12 cellular contexts compared by ENCODE assay signal in genomic region chr19:6069268-6069771, GRCh38. TPM values are rescaled to one million over a fixed set of nuclear protein-coding genes. Genes with fewer than 3 reads are reported as not detected.
DNase-seq lines count a peak whose midpoint lies in the region; ATAC-seq and TF ChIP-seq lines count a peak whose summit lies in the region.
"Had no signal": no experiment of that assay in that cellular context is flagged by ENCODE, and none has a peak within 500 bp of the region (broad histone marks: within the 10 kb centered on the region; RNA-seq: fewer than 3 reads in every experiment).

No MANE protein-coding gene starts in this region.

- H3K4me2 ChIP-seq in BLaER1 treated with 17β-estradiol and CSF1 and Interleukin-3, amounts not matched to agents 10 nM and 100 nM: peak overlapping the region in 8 of 11 experiments; percentile 6 to 91 (median 84); a peak in 14 of 22 replicates
- H3K4me2 ChIP-seq: hepatocyte had no signal

- H3K27ac Mint-ChIP-seq in activated naive CD8-positive, alpha-beta T cell treated with anti-CD3 and anti-CD28 coated beads, Interleukin-2, amount 50 U/mL, for 24 hours: peak overlapping the region; percentile 67
- H3K27ac Mint-ChIP-seq in natural killer cell: peak overlapping the region; percentile 63 to 89

- peak overlapping the region in 6 of 11 experiments; percentile 75 to 89 (median 84); a peak in 6 of 22 replicates for H3K27ac ChIP-seq in BLaER1 treated with 17β-estradiol and CSF1 and Interleukin-3, amounts not matched to agents 10 nM and 100 nM
- H3K27ac ChIP-seq in HEK293 (ENCODE audit: extremely low read depth, low read depth, low read length) (no peak overlapping the region), foreskin keratinocyte (no peak overlapping the region)
- H3K27ac ChIP-seq: C4-2B, hepatocyte had no signal

- DNase-seq in activated naive CD8-positive, alpha-beta T cell treated with anti-CD3 and anti-CD28 coated beads, Interleukin-2, amount 50 U/mL, for 24 hours: no peak
- DNase-seq in natural killer cell: no peak
- no peak for DNase-seq in GM03348 (ENCODE audit: low spot score)
- DNase-seq in D341Med (ENCODE audit: low spot score): no peak
- no peak for DNase-seq in foreskin keratinocyte
- DNase-seq in cerebellar nuclear complex (lab: John Stamatoyannopoulos, UW): no peak
- DNase-seq: mesenchymal stem cell, NCI-H1436 treated with DMSO at 0.1 percent for 48 hours had no signal

- CTCF ChIA-PET in HEK293 (lab: Yijun Ruan, JAX): interaction anchor here (1.0 kb wide), 3 partner anchors 9 to 23 kb away, joined by 3 to 6 read pairs (median 3); no protein-coding TSS in a partner anchor

- no peaks in the 10 kb centered on the region for H3K9me3 ChIP-seq in BLaER1 treated with 17β-estradiol and CSF1 and Interleukin-3, amounts not matched to agents 10 nM and 100 nM (replicated peaks in 1 of 11)
- no peaks in the 10 kb centered on the region for H3K9me3 ChIP-seq in HEK293 (ENCODE audit: control insufficient read depth, insufficient read depth, low read depth, low read length)

- H3K27me3 Mint-ChIP-seq in activated naive CD8-positive, alpha-beta T cell treated with anti-CD3 and anti-CD28 coated beads, Interleukin-2, amount 50 U/mL, for 24 hours: peaks cover 3% of the 10 kb centered on the region
- peaks cover 6 to 16% of the 10 kb centered on the region in 2 donors for H3K27me3 Mint-ChIP-seq in natural killer cell (ENCODE audit: low read depth in 2 of 2)

- H3K36me3 Mint-ChIP-seq in activated naive CD8-positive, alpha-beta T cell treated with anti-CD3 and anti-CD28 coated beads, Interleukin-2, amount 50 U/mL, for 24 hours (ENCODE audit: low read depth): no peaks in the 10 kb centered on the region
- peaks cover 6% of the 10 kb centered on the region for H3K36me3 Mint-ChIP-seq in natural killer cell

- peaks cover 4% of the 10 kb centered on the region for H3K9me3 Mint-ChIP-seq in activated naive CD8-positive, alpha-beta T cell treated with anti-CD3 and anti-CD28 coated beads, Interleukin-2, amount 50 U/mL, for 24 hours
- H3K9me3 Mint-ChIP-seq in natural killer cell: peaks cover 0 to 2% of the 10 kb centered on the region in 2 donors

- H3K4me3 ChIP-seq in BLaER1 treated with 17β-estradiol and CSF1 and Interleukin-3, amounts not matched to agents 10 nM and 100 nM: no peak overlapping the region
- H3K4me3 ChIP-seq in HEK293 (ENCODE audit: low read depth, low read length): no peak overlapping the region
- H3K4me3 ChIP-seq: hepatocyte had no signal

- intact Hi-C loops in natural killer cell (cut with micrococcal nuclease): loop anchor here (5.0 kb wide), 1 partner anchor 43 kb away; the partner anchor contains the start of gene RFX2

- no peaks in the 10 kb centered on the region for H3K27me3 ChIP-seq in BLaER1 treated with 17β-estradiol and CSF1 and Interleukin-3, amounts not matched to agents 10 nM and 100 nM
- H3K27me3 ChIP-seq in foreskin keratinocyte: no peaks in the 10 kb centered on the region
- H3K27me3 ChIP-seq: hepatocyte had no signal

- ATAC-seq in activated naive CD8-positive, alpha-beta T cell treated with anti-CD3 and anti-CD28 coated beads, Interleukin-2, amount 50 U/mL, for 24 hours: peak; percentile 60
- peak; percentile 50 to 72 (median 51) for ATAC-seq in natural killer cell
- no peak for ATAC-seq in foreskin keratinocyte

- peak overlapping the region; percentile 12 for H3K4me3 Mint-ChIP-seq in activated naive CD8-positive, alpha-beta T cell treated with anti-CD3 and anti-CD28 coated beads, Interleukin-2, amount 50 U/mL, for 24 hours
- peak overlapping the region; percentile 25 for H3K4me3 Mint-ChIP-seq in natural killer cell

- H4K20me1 ChIP-seq in BLaER1 treated with 17β-estradiol and CSF1 and Interleukin-3, amounts not matched to agents 10 nM and 100 nM: no peaks in the 10 kb centered on the region

- peaks cover 43% of the 10 kb centered on the region for H3K4me1 Mint-ChIP-seq in activated naive CD8-positive, alpha-beta T cell treated with anti-CD3 and anti-CD28 coated beads, Interleukin-2, amount 50 U/mL, for 24 hours
- H3K4me1 Mint-ChIP-seq in natural killer cell: peaks cover 28 to 39% of the 10 kb centered on the region in 2 donors

- no peaks in the 10 kb centered on the region for H3K36me3 ChIP-seq in BLaER1 treated with 17β-estradiol and CSF1 and Interleukin-3, amounts not matched to agents 10 nM and 100 nM
- H3K36me3 ChIP-seq in HEK293 (ENCODE audit: control insufficient read depth in 2 of 2, insufficient read depth in 1 of 2, low read length in 2 of 2): no peaks in the 10 kb centered on the region

- TF ChIP-seq CTCF in HEK293 (tag by site-specific recombination; IDR thresholded peaks at IDR 0.05) (no peak), natural killer cell (IDR thresholded peaks at IDR 0.05) (no peak), foreskin keratinocyte (conservative IDR thresholded peaks at IDR 0.05) (no peak)

- POLR2A ChIA-PET in HEK293 (lab: Yijun Ruan, JAX): no interaction called here

- H3K4me1 ChIP-seq in BLaER1 treated with 17β-estradiol and CSF1 and Interleukin-3, amounts not matched to agents 10 nM and 100 nM: peaks cover 36 to 63% (median 48%) of the 10 kb centered on the region in 10 experiments
- H3K4me1 ChIP-seq in HEK293 (ENCODE audit: control insufficient read depth, insufficient read depth, low read length): peaks cover 5% of the 10 kb centered on the region; the same call in 1 of the 2 replicates
- H3K4me1 ChIP-seq in foreskin keratinocyte: peaks cover 32% of the 10 kb centered on the region

- no peak overlapping the region for H3K9ac ChIP-seq in BLaER1 treated with 17β-estradiol and CSF1 and Interleukin-3, amounts not matched to agents 10 nM and 100 nM

TF ChIP-seq in HEK293, 187 proteins besides CTCF, POLR2A, EP300 and RAD21:
- TF ChIP-seq SP2 (tag by site-specific recombination; IDR thresholded peaks at IDR 0.05): no peak
- no peak for TF ChIP-seq ZNF239 (tag by site-specific recombination; IDR thresholded peaks at IDR 0.05)
- no peak for TF ChIP-seq HOXC10 (CRISPR knock-in tag; IDR thresholded peaks at IDR 0.05)
- TF ChIP-seq ZNF140 (tag by site-specific recombination; IDR thresholded peaks at IDR 0.05): no peak
- no peak for TF ChIP-seq ZNF670 (tag by site-specific recombination; IDR thresholded peaks at IDR 0.05; ENCODE audit: low read depth)
- TF ChIP-seq YY1 (tag by site-specific recombination; IDR thresholded peaks at IDR 0.05): no peak
- TF ChIP-seq INSM2 (tag by site-specific recombination; IDR thresholded peaks at IDR 0.05): no peak
- peak; percentile 99; the same call in 1 of the 2 replicates for TF ChIP-seq ZSCAN30 (tag by site-specific recombination; IDR thresholded peaks at IDR 0.05)

RNA-seq across cellular contexts. Expression of gene RFX2, which starts 41.0 kb away (rescaled TPM):
- total RNA-seq in natural killer cell (1 to 10 TPM; 2.4 to 4.6 (median 4.1) TPM), foreskin keratinocyte (12.8 and 15.0 TPM in 2 replicates)
- polyA plus RNA-seq in foreskin keratinocyte: 10.1 and 10.4 TPM in 2 replicates

Comparison
In these comparisons a context has a peak if more than half of its experiments do, and no peak if none do; other contexts are left out.
1. H3K27ac ChIP-seq: peak in BLaER1 treated with 17β-estradiol and CSF1 and Interleukin-3, amounts not matched to agents 10 nM and 100 nM (6 of 11); none in HEK293 (single experiment) and foreskin keratinocyte (single experiment).